ENCODE assay signal across 1 cellular context in the genomic region with DNA sequence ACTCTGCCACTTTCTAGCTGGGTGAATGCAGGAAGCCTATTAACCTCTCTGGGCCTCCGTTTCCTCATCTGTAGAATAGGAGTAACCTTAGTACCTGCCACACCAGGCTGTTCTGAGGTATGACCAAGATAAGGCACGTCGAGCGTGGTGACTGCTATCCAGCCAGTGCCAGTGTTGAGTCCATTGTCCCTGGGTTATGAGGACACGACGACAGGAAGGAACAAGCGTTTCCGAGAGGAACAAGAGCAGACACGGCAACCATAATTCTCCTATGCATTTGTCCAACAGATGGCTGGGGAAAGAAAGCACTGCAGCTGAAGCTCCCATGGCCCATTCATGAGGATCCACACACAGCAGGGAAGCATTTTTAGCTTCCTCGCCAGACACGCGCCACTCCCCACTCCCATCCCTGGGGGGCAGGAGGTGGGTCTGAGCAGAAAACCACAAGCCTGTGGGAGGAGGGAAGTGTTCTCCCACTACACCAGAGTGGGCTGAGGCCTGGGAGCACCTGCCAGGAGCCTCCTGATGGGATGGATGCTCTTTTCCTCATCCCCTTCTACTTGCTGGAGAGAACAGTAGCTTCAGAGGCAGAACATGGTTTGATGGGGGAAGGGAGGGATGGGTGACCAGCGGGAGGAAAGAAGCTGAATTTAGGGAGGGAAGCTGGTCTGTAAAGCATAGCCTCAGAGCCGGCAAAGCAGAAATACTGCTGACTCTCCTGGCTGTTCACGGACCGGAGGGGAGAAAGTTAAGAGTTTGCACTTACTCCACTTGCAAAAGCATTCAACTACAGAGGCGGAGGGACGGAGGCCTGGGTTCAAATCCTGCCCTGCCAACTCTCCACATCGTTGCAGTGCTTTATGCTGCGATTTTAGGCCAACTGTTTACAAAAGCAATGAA.
TF ChIP-seq lines count a peak whose summit lies in the region.

No MANE protein-coding gene starts in this region.

TF ChIP-seq in WTC11, 78 proteins besides CTCF, POLR2A, EP300 and RAD21 (continued from another document):
- no peak for TF ChIP-seq ZNF423 (CRISPR knock-in tag; IDR thresholded peaks at IDR 0.05)
- TF ChIP-seq, protein P1, sequence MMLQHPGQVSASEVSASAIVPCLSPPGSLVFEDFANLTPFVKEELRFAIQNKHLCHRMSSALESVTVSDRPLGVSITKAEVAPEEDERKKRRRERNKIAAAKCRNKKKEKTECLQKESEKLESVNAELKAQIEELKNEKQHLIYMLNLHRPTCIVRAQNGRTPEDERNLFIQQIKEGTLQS (CRISPR knock-in tag; conservative IDR thresholded peaks at IDR 0.05) = no peak
- TF ChIP-seq, protein P2, sequence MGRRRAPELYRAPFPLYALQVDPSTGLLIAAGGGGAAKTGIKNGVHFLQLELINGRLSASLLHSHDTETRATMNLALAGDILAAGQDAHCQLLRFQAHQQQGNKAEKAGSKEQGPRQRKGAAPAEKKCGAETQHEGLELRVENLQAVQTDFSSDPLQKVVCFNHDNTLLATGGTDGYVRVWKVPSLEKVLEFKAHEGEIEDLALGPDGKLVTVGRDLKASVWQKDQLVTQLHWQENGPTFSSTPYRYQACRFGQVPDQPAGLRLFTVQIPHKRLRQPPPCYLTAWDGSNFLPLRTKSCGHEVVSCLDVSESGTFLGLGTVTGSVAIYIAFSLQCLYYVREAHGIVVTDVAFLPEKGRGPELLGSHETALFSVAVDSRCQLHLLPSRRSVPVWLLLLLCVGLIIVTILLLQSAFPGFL (CRISPR knock-in tag; IDR thresholded peaks at IDR 0.05; ENCODE audit: borderline replicate concordance) = no peak
- TF ChIP-seq, protein P3, sequence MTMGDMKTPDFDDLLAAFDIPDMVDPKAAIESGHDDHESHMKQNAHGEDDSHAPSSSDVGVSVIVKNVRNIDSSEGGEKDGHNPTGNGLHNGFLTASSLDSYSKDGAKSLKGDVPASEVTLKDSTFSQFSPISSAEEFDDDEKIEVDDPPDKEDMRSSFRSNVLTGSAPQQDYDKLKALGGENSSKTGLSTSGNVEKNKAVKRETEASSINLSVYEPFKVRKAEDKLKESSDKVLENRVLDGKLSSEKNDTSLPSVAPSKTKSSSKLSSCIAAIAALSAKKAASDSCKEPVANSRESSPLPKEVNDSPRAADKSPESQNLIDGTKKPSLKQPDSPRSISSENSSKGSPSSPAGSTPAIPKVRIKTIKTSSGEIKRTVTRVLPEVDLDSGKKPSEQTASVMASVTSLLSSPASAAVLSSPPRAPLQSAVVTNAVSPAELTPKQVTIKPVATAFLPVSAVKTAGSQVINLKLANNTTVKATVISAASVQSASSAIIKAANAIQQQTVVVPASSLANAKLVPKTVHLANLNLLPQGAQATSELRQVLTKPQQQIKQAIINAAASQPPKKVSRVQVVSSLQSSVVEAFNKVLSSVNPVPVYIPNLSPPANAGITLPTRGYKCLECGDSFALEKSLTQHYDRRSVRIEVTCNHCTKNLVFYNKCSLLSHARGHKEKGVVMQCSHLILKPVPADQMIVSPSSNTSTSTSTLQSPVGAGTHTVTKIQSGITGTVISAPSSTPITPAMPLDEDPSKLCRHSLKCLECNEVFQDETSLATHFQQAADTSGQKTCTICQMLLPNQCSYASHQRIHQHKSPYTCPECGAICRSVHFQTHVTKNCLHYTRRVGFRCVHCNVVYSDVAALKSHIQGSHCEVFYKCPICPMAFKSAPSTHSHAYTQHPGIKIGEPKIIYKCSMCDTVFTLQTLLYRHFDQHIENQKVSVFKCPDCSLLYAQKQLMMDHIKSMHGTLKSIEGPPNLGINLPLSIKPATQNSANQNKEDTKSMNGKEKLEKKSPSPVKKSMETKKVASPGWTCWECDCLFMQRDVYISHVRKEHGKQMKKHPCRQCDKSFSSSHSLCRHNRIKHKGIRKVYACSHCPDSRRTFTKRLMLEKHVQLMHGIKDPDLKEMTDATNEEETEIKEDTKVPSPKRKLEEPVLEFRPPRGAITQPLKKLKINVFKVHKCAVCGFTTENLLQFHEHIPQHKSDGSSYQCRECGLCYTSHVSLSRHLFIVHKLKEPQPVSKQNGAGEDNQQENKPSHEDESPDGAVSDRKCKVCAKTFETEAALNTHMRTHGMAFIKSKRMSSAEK (CRISPR knock-in tag; IDR thresholded peaks at IDR 0.05; ENCODE audit: borderline replicate concordance) = no peak
